In the genomic region with DNA sequence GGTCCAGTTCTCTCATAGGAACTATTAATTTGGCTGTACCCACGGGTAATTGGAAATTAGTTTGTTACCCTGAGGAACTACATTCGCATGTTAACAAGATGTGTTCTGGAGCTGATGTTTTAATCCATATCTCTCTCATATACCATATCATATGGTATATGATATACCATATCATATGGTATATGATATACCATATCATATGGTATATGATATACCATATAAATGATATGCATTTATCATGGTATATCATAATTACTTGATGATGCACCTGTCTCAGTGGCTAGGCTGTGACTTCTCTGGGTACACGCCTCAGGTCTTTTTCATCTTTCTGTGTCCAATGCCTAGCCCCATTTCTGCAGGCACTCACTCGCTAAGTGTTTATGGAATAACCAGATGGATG, we compare ENCODE assay signal across 28 cellular contexts. TPM values are rescaled to one million over a fixed set of nuclear protein-coding genes. Genes with fewer than 3 reads are reported as not detected.
"Had no signal": no experiment of that assay in that cellular context is flagged by ENCODE, and none has a peak within 500 bp of the region (broad histone marks: within the 10 kb centered on the region; RNA-seq: fewer than 3 reads in every experiment).

No MANE protein-coding gene starts in this region.

- H3K4me1 Mint-ChIP-seq: naive thymus-derived CD8-positive, alpha-beta T cell; nephron; stimulated activated naive B cell treated with anti-CD40 and anti-IgM and Interleukin-4, amounts not matched to agents 10 μg/mL and 1 μg/mL and 100 μg/mL, for 72 hours had no signal

- DNase-seq: heart right ventricle; islet precursor cell; kidney glomerular epithelial cell; left cardiac atrium; lower lobe of right lung; mammary epithelial cell; mesenchymal stem cell; naive thymus-derived CD8-positive, alpha-beta T cell; nucleus accumbens; pancreas; posterior cingulate gyrus; right lobe of liver; stimulated activated CD4-positive, alpha-beta T cell treated with anti-CD3 and anti-CD28 coated beads, Interleukin-12 subunit alpha, Interleukin-12 subunit beta, amount 100 ng/mL, for 4 hours; stimulated activated CD4-positive, alpha-beta T cell treated with anti-CD3 and anti-CD28 coated beads, Interleukin-15, amount 100 ng/mL, for 24 hours; stimulated activated CD4-positive, alpha-beta T cell treated with anti-CD3 and anti-CD28 coated beads, Interleukin-2, amount 100 ng/mL, for 24 hours; stimulated activated CD4-positive, alpha-beta T cell treated with anti-CD3 and anti-CD28 coated beads, Interleukin-4, amount 100 ng/mL, for 1 hour; stimulated activated naive B cell treated with anti-CD40 and anti-IgM and Interleukin-4, amounts not matched to agents 10 μg/mL and 1 μg/mL and 100 μg/mL, for 72 hours; stimulated activated naive CD8-positive, alpha-beta T cell treated with anti-CD3 and anti-CD28 coated beads, Interleukin-15, Interleukin-2, amounts not matched to agents 100 U/mL and 50 U/mL, for 24 hours; stomach; transverse colon; upper lobe of left lung had no signal

- H3K79me2 ChIP-seq: hepatocyte had no signal

- H3K4me3 ChIP-seq: heart right ventricle, hepatocyte, lower lobe of right lung, pancreas, prostate gland, right lobe of liver, stomach, suprapubic skin, thoracic aorta, transverse colon, upper lobe of left lung had no signal

- H3K27ac Mint-ChIP-seq: naive thymus-derived CD8-positive, alpha-beta T cell; nephron; stimulated activated naive B cell treated with anti-CD40 and anti-IgM and Interleukin-4, amounts not matched to agents 10 μg/mL and 1 μg/mL and 100 μg/mL, for 72 hours had no signal

- H3K9me3 Mint-ChIP-seq: nephron had no signal

- H3K9me3 ChIP-seq: lower lobe of right lung, pancreas, prostate gland, right lobe of liver, suprapubic skin, thoracic aorta, transverse colon, upper lobe of left lung had no signal

- ATAC-seq: heart right ventricle; left cardiac atrium; left lobe of liver; lower lobe of right lung; naive thymus-derived CD8-positive, alpha-beta T cell; pancreas; right lobe of liver; stimulated activated naive B cell treated with anti-CD40 and anti-IgM and Interleukin-4, amounts not matched to agents 10 μg/mL and 1 μg/mL and 100 μg/mL, for 72 hours; stimulated activated naive CD8-positive, alpha-beta T cell treated with anti-CD3 and anti-CD28 coated beads, Interleukin-15, Interleukin-2, amounts not matched to agents 100 U/mL and 50 U/mL, for 24 hours had no signal

- H3K4me3 Mint-ChIP-seq: naive thymus-derived CD8-positive, alpha-beta T cell; nephron; stimulated activated naive B cell treated with anti-CD40 and anti-IgM and Interleukin-4, amounts not matched to agents 10 μg/mL and 1 μg/mL and 100 μg/mL, for 72 hours had no signal

- H3K36me3 ChIP-seq: heart right ventricle, lower lobe of right lung, pancreas, prostate gland, right lobe of liver, stomach, suprapubic skin, thoracic aorta, transverse colon, upper lobe of left lung had no signal

- H3K4me2 ChIP-seq: hepatocyte had no signal

- H3K27me3 ChIP-seq: hepatocyte, pancreas, right lobe of liver, stomach, suprapubic skin, transverse colon, upper lobe of left lung had no signal

- FAIRE-seq: pancreas had no signal

- H3K27ac ChIP-seq: heart right ventricle, hepatocyte, lower lobe of right lung, pancreas, prostate gland, right lobe of liver, stomach, suprapubic skin, thoracic aorta, transverse colon, upper lobe of left lung had no signal

- H3K36me3 Mint-ChIP-seq: stimulated activated naive B cell treated with anti-CD40 and anti-IgM and Interleukin-4, amounts not matched to agents 10 μg/mL and 1 μg/mL and 100 μg/mL, for 72 hours had no signal

- H3K4me1 ChIP-seq: heart right ventricle, lower lobe of right lung, pancreas, prostate gland, right lobe of liver, stomach, suprapubic skin, transverse colon, upper lobe of left lung had no signal

- H2AFZ ChIP-seq: hepatocyte had no signal

RNA-seq across cellular contexts. Expression of a gene that starts 13.0 kb away (rescaled TPM):
- total RNA-seq: left cardiac atrium; left lobe of liver; lower lobe of right lung; naive thymus-derived CD8-positive, alpha-beta T cell; right lobe of liver; skeletal muscle tissue; thoracic aorta had no signal
